In genomic region chr14:23041729-23042128, GRCh38 we compare ENCODE assay signal across 3 cellular contexts.
TF ChIP-seq lines count a peak whose summit lies in the region.

No MANE protein-coding gene starts in this region.

TF ChIP-seq in SK-N-SH treated with all-trans-retinoic acid at 6 μM for 48 hours, 23 proteins besides CTCF, POLR2A, EP300 and RAD21:
- no peak for TF ChIP-seq ZC3H10 (CRISPR knock-in tag; IDR thresholded peaks at IDR 0.05)
- no peak for TF ChIP-seq GLIS3 (CRISPR knock-in tag; IDR thresholded peaks at IDR 0.05)
- no peak for TF ChIP-seq POU6F1 (CRISPR knock-in tag; IDR thresholded peaks at IDR 0.05; ENCODE audit: borderline replicate concordance, low read depth)
- no peak for TF ChIP-seq PATZ1 (CRISPR knock-in tag; IDR thresholded peaks at IDR 0.05; ENCODE audit: borderline replicate concordance)
- no peak for TF ChIP-seq ZNF70 (CRISPR knock-in tag; IDR thresholded peaks at IDR 0.05)
- TF ChIP-seq TCF4 (CRISPR knock-in tag; IDR thresholded peaks at IDR 0.05; ENCODE audit: borderline replicate concordance): no peak
- no peak for TF ChIP-seq ZNF8 (CRISPR knock-in tag; IDR thresholded peaks at IDR 0.05)
- TF ChIP-seq SNAI2 (CRISPR knock-in tag; IDR thresholded peaks at IDR 0.05): no peak
- TF ChIP-seq ARNTL (CRISPR knock-in tag; IDR thresholded peaks at IDR 0.05; ENCODE audit: borderline replicate concordance, low read depth): no peak
- TF ChIP-seq RARB (CRISPR knock-in tag; IDR thresholded peaks at IDR 0.05): no peak
- TF ChIP-seq ZFP3 (CRISPR knock-in tag; IDR thresholded peaks at IDR 0.05): no peak
- TF ChIP-seq ZFP30 (CRISPR knock-in tag; IDR thresholded peaks at IDR 0.05): no peak
- TF ChIP-seq BACH2 (CRISPR knock-in tag; IDR thresholded peaks at IDR 0.05; ENCODE audit: borderline replicate concordance): no peak
- TF ChIP-seq TOX (CRISPR knock-in tag; IDR thresholded peaks at IDR 0.05; ENCODE audit: borderline replicate concordance): no peak
- TF ChIP-seq ZNF565 (CRISPR knock-in tag; conservative IDR thresholded peaks at IDR 0.05; ENCODE audit: low read depth): no peak
- no peak for TF ChIP-seq CSDC2 (CRISPR knock-in tag; IDR thresholded peaks at IDR 0.05)
- TF ChIP-seq CREB5 (CRISPR knock-in tag; IDR thresholded peaks at IDR 0.05; ENCODE audit: low read depth): no peak

TF ChIP-seq in SK-N-SH, 30 proteins besides CTCF, POLR2A, EP300 and RAD21:
- TF ChIP-seq USF2 (IDR thresholded peaks at IDR 0.05; ENCODE audit: borderline replicate concordance, low read depth, low read length) (no peak), FOXM1 (IDR thresholded peaks at IDR 0.05; ENCODE audit: low read depth) (no peak), RXRA (IDR thresholded peaks at IDR 0.05; ENCODE audit: borderline replicate concordance, low read depth) (no peak), NFIC (IDR thresholded peaks at IDR 0.05; ENCODE audit: borderline replicate concordance) (no peak), FOXJ3 (CRISPR knock-in tag; IDR thresholded peaks at IDR 0.05) (no peak), RFX5 (IDR thresholded peaks at IDR 0.05; ENCODE audit: low read length) (no peak), SMC3 (IDR thresholded peaks at IDR 0.05; ENCODE audit: low read depth, low read length) (no peak), YY1 (IDR thresholded peaks at IDR 0.05; ENCODE audit: low read depth) (no peak), FOSL2 (IDR thresholded peaks at IDR 0.05; ENCODE audit: borderline replicate concordance, low read depth) (no peak; the same call in 1 of the 2 replicates), JUND (IDR thresholded peaks at IDR 0.05) (no peak), TEAD4 (IDR thresholded peaks at IDR 0.05; ENCODE audit: borderline replicate concordance, insufficient read depth) (no peak)

TF ChIP-seq in IMR-90, 13 proteins besides CTCF, POLR2A, EP300 and RAD21:
- TF ChIP-seq SMC3 (IDR thresholded peaks at IDR 0.05; ENCODE audit: low read depth, low read length) (no peak), CHD1 (IDR thresholded peaks at IDR 0.05; ENCODE audit: low read depth, low read length) (no peak), BHLHE40 (IDR thresholded peaks at IDR 0.05; ENCODE audit: low read depth, low read length) (no peak), ELK1 (IDR thresholded peaks at IDR 0.05; ENCODE audit: borderline replicate concordance, low read depth, low read length) (no peak), MAZ (IDR thresholded peaks at IDR 0.05; ENCODE audit: borderline replicate concordance, low read depth, low read length) (no peak)
